1 cellular context compared by ENCODE assay signal in the genomic region with DNA sequence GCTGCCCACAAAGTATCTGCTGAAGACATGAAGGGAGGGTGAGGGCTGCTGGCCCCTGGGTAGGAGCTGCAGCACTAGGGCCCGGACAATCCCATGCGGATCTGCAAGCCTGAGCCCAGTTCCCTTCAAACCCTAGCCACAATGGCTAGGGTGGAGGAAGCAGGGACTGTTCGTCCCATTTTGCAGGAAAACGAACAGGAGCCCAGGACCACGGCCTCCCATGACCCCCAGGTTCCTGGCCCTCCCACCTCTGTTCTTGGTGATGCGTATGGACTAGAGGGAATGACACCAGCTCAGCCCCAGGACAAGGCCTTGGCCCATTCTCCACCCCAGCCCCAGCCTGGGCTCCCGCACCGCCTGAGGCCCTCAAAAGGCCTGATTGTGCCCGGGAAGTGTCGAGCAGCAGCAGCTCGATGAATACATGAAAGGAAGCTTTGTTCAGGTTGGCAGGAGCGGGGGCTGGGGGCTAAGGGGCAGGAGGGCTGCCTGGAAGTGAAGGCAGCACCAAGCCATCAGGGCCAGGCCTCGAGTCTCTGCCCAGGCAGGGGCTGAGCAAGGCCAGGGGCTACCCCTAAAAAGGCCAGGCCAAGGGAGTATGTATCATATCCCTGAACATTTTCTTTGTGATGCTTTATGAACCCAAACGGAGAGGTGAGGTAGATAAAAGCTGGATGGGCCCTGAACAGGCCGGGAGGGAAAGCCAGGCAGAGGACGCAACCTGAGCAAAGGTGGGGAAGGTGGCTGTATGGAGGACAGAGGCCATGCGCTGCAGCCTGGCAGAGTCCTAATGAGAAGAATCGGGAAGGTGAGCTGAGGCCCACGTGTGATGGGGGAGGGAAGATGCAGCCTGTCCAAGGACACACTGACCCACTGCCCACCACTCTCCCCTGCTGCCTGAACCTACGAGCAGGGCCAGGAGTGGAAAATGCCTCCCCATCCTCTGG.
TF ChIP-seq lines count a peak whose summit lies in the region.

No MANE protein-coding gene starts in this region.

TF ChIP-seq in GM12878, 131 proteins besides CTCF, POLR2A, EP300 and RAD21:
- no peak for TF ChIP-seq CHD4 (IDR thresholded peaks at IDR 0.05)
- TF ChIP-seq IRF4 (IDR thresholded peaks at IDR 0.05; ENCODE audit: low read depth, low read length): no peak
- TF ChIP-seq POLR2AphosphoS5 (IDR thresholded peaks at IDR 0.05; ENCODE audit: low read length): peak; percentile 57; the same call in 1 of the 2 replicates
TF ChIP-seq in GM12878: peak in this region for 1.
